In the genomic region with DNA sequence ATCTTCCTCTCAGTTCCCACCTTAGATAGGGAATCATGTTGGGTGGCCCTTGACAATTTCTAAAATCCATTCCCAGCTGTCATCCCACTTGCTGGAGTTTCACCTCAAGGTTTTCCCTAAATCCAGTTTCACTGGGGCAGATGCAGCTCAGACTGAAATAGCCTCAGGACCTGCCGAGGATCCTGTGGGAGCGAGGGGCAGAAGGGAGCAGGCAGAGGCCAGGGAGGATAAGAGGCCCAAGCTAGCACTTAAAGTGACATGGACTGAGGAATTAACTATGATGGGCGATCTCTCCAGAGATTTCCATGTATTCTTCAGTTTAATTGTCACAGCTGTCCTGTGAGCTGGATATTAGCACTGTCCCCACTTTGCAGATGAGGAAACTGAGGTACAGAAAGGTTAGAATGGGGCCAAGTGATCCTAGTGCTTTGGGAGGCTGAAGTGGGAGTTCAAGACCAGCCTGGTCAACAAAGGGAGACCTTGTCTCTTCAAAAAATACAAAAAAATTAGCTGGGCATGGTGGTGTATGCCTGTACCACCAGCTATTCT, we compare ENCODE assay signal across 13 cellular contexts. TPM values are rescaled to one million over a fixed set of nuclear protein-coding genes. Genes with fewer than 3 reads are reported as not detected.
DNase-seq lines count a peak whose midpoint lies in the region; ATAC-seq, FAIRE-seq and TF ChIP-seq lines count a peak whose summit lies in the region.
"Had no signal": no experiment of that assay in that cellular context is flagged by ENCODE, and none has a peak within 500 bp of the region (broad histone marks: within the 10 kb centered on the region; RNA-seq: fewer than 3 reads in every experiment).

No MANE protein-coding gene starts in this region.

- no peak overlapping the region for H3K4me2 ChIP-seq in HepG2 (ENCODE audit: low read depth, low read length)
- H3K4me2 ChIP-seq in mammary epithelial cell (ENCODE audit: insufficient read depth, low read depth, low read length) = peak overlapping the region; percentile 91
- H3K4me2 ChIP-seq: BLaER1 had no signal

- H3K9me3 ChIP-seq in HepG2 (ENCODE audit: low read length) = no peaks in the 10 kb centered on the region
- no peaks in the 10 kb centered on the region for H3K9me3 ChIP-seq in right lobe of liver
- H3K9me3 ChIP-seq in mammary epithelial cell (replicated peaks; ENCODE audit: insufficient read depth, low read length) = no peaks in the 10 kb centered on the region
- H3K9me3 ChIP-seq in naive thymus-derived CD4-positive, alpha-beta T cell (ENCODE audit: control insufficient read depth in 2 of 3, low read length in 3 of 3) = no peaks in the 10 kb centered on the region
- H3K9me3 ChIP-seq: BLaER1 had no signal

- no peaks in the 10 kb centered on the region for H3K79me2 ChIP-seq in HepG2 (ENCODE audit: insufficient read depth, low read length)
- peaks cover 74% of the 10 kb centered on the region for H3K79me2 ChIP-seq in mammary epithelial cell (ENCODE audit: insufficient read depth, low read length)

- H3K27me3 Mint-ChIP-seq in naive thymus-derived CD4-positive, alpha-beta T cell = peaks cover 0 to 29% (median 8%) of the 10 kb centered on the region in 5 donors

- CTCF ChIA-PET in HepG2 (lab: Yijun Ruan, JAX; ENCODE audit: low intra/inter-chr PET ratio, low total read pairs) (no interaction called here), mammary epithelial cell (lab: Charles Lee; ENCODE audit: low non-redundant PET) (no interaction called here)
- CTCF ChIA-PET in naive thymus-derived CD4-positive, alpha-beta T cell (lab: Charles Lee) = interaction anchor here (0.7 to 0.9 kb wide), 2 partner anchors 160 to 210 kb away, joined by 3 to 6 read pairs; no protein-coding TSS in a partner anchor

- ATAC-seq in HepG2 (no peak), right lobe of liver (no peak), esophagus mucosa (no peak)
- no peak for ATAC-seq in naive thymus-derived CD4-positive, alpha-beta T cell
- ATAC-seq: activated CD4-positive, alpha-beta T cell treated with anti-CD3 and anti-CD28 coated beads for 36 hours had no signal

- TF ChIP-seq EP300 in HepG2 (IDR thresholded peaks at IDR 0.05; ENCODE audit: low read depth in 2 of 2, low read length in 2 of 2) = no peak
- TF ChIP-seq EP300 in HepG2 (CRISPR knock-in tag; IDR thresholded peaks at IDR 0.05; ENCODE audit: borderline replicate concordance) = no peak

- H3K27ac ChIP-seq in HepG2 (ENCODE audit: extremely low read length, insufficient read depth, low read length) (no peak overlapping the region), right lobe of liver (no peak overlapping the region), mammary epithelial cell (ENCODE audit: insufficient read depth, low read depth, low read length) (peak overlapping the region; percentile 22), urinary bladder (ENCODE audit: low read depth) (peak overlapping the region; percentile 53)
- no peak overlapping the region for H3K27ac ChIP-seq in naive thymus-derived CD4-positive, alpha-beta T cell (ENCODE audit: low read depth, low read length)
- H3K27ac ChIP-seq: BLaER1 had no signal

- FAIRE-seq in HepG2 (lab: Jason Lieb, UNC) = no peak

- DNase-seq in HepG2 (ENCODE audit: low spot score) = no peak
- DNase-seq in right lobe of liver = no peak
- no peak for DNase-seq in mammary epithelial cell
- no peak for DNase-seq in naive thymus-derived CD4-positive, alpha-beta T cell
- no peak for DNase-seq in SIG-M5 treated with dmso at 0.1 percent for 504 hours (lab: John Stamatoyannopoulos, UW; ENCODE audit: unreplicated experiment)
- DNase-seq in OCI-M2 (lab: John Stamatoyannopoulos, UW; ENCODE audit: unreplicated experiment) = no peak
- DNase-seq: NCI-H526 treated with DMSO at 0.1 percent for 48 hours, trophoblast cell had no signal

- H3K9ac ChIP-seq in HepG2 (ENCODE audit: insufficient read depth, low read depth, low read length) = no peak overlapping the region
- H3K9ac ChIP-seq in mammary epithelial cell (ENCODE audit: insufficient read depth, low read length) = no peak overlapping the region
- H3K9ac ChIP-seq: BLaER1 had no signal

- 68% methylated on average over 3 of the region's 3 CpGs for WGBS in HepG2 (ENCODE audit: low lambda C conversion rate)
- whole genome bisulfite sequencing in right lobe of liver (ENCODE audit: insufficient coverage, low coverage, low lambda C conversion rate, missing lambda C conversion rate) = 92% methylated on average over 2 of the region's 3 CpGs
- WGBS in mammary epithelial cell (ENCODE audit: low coverage, missing lambda C conversion rate) = 94% methylated on average over 2 of the region's 3 CpGs
- WGBS in urinary bladder = 77% methylated on average over 3 of the region's 3 CpGs

- H3K4me3 ChIP-seq in HepG2 (replicated peaks in 1 of 3; ENCODE audit: insufficient read depth in 1 of 3, low read depth in 2 of 3, low read length in 3 of 3) (no peak overlapping the region), right lobe of liver (no peak overlapping the region), mammary epithelial cell (replicated peaks in 1 of 3; ENCODE audit: insufficient read depth in 1 of 3, low read depth in 2 of 3, low read length in 3 of 3) (peak overlapping the region in 1 of 3 experiments; percentile 88), urinary bladder (ENCODE audit: low read depth, low read length) (peak overlapping the region; percentile 82)
- H3K4me3 ChIP-seq in naive thymus-derived CD4-positive, alpha-beta T cell (ENCODE audit: low read length) = no peak overlapping the region
- H3K4me3 ChIP-seq: BLaER1 had no signal

- in situ Hi-C loops in HepG2 (cut with HindIII; ENCODE audit: extremely low pct_ligation_motif_present, low pct_unique_long_range_greater_than_20kb) = loop anchor here (5.0 kb wide), 3 partner anchors 50 to 305 kb away; a partner anchor contains a TSS
- in situ Hi-C loops in mammary epithelial cell (cut with MboI; ENCODE audit: low sequenced_read_pairs in 2 of 2) = loop anchor here in 1 of 2 donors (5.0 to 10.0 kb wide), 3 partner anchors 50 to 282 kb away; a partner anchor contains a TSS

- H2AFZ ChIP-seq in HepG2 (ENCODE audit: low read length) (no peak overlapping the region), mammary epithelial cell (ENCODE audit: low read depth, low read length) (no peak overlapping the region)

- intact Hi-C loops in HepG2 (cut with micrococcal nuclease; ENCODE audit: unreplicated experiment) (no loop called here), right lobe of liver (cut with DNase I) (loop anchor here in 1 of 2 donors (10.0 kb wide), 1 partner anchor 162 kb away; a partner anchor contains a TSS), mammary epithelial cell (cut with micrococcal nuclease) (loop anchor here (10.0 kb wide), 1 partner anchor 282 kb away; no protein-coding TSS in a partner anchor)
- intact Hi-C loops in naive thymus-derived CD4-positive, alpha-beta T cell (cut with micrococcal nuclease) = loop anchor here (1.0 to 10.0 kb wide), 2 partner anchors 332 to 437 kb away; a partner anchor contains a TSS

- peaks cover 0 to 21% of the 10 kb centered on the region in 2 experiments; a peak in 3 of 5 replicates for H3K27me3 ChIP-seq in HepG2 (ENCODE audit: control insufficient read depth in 1 of 2, insufficient read depth in 2 of 2, low read length in 2 of 2)
- H3K27me3 ChIP-seq in right lobe of liver = no peaks in the 10 kb centered on the region
- H3K27me3 ChIP-seq in mammary epithelial cell (ENCODE audit: insufficient read depth, low read length) = no peaks in the 10 kb centered on the region
- H3K27me3 ChIP-seq in naive thymus-derived CD4-positive, alpha-beta T cell (ENCODE audit: control insufficient read depth in 2 of 2, insufficient read depth in 2 of 2, low read length in 2 of 2) = no peaks in the 10 kb centered on the region

- H3K4me1 ChIP-seq in HepG2 (ENCODE audit: insufficient read depth, low read length) (peaks cover 37% of the 10 kb centered on the region), right lobe of liver (peaks cover 0 to 7% (median 0%) of the 10 kb centered on the region in 4 donors), mammary epithelial cell (ENCODE audit: insufficient read depth, low read length) (peaks cover 70% of the 10 kb centered on the region), urinary bladder (ENCODE audit: insufficient read depth) (peaks cover 2% of the 10 kb centered on the region)
- H3K4me1 ChIP-seq in naive thymus-derived CD4-positive, alpha-beta T cell (ENCODE audit: control insufficient read depth in 2 of 2, insufficient read depth in 2 of 2, low read length in 2 of 2) = peaks cover 6 to 7% of the 10 kb centered on the region in 2 donors

- peaks cover 0 to 4% (median 0%) of the 10 kb centered on the region in 11 donors for H3K9me3 Mint-ChIP-seq in naive thymus-derived CD4-positive, alpha-beta T cell

- H3K4me3 Mint-ChIP-seq in naive thymus-derived CD4-positive, alpha-beta T cell = peak overlapping the region in 9 of 10 donors; percentile 25 to 99 (median 71)
- H3K4me3 Mint-ChIP-seq: activated CD4-positive, alpha-beta T cell treated with anti-CD3 and anti-CD28 coated beads for 36 hours had no signal

- H4K20me1 ChIP-seq in HepG2 (ENCODE audit: insufficient read depth, low read length) = no peaks in the 10 kb centered on the region
- no peaks in the 10 kb centered on the region for H4K20me1 ChIP-seq in mammary epithelial cell (ENCODE audit: insufficient read depth, low read length)

- TF ChIP-seq RAD21 in HepG2 (CRISPR knock-in tag; IDR thresholded peaks at IDR 0.05) = no peak

- POLR2A ChIA-PET in HepG2 (lab: Yijun Ruan, JAX) = no interaction called here
- POLR2A ChIA-PET in naive thymus-derived CD4-positive, alpha-beta T cell (lab: Charles Lee) = interaction anchor here (1.0 to 10.2 kb wide), 4 partner anchors 23 to 165 kb away, joined by 3 to 87 read pairs (median 3); a partner anchor contains a TSS

- peak overlapping the region in 8 of 9 donors; percentile 24 to 85 (median 68) for H3K27ac Mint-ChIP-seq in naive thymus-derived CD4-positive, alpha-beta T cell
- H3K27ac Mint-ChIP-seq: activated CD4-positive, alpha-beta T cell treated with anti-CD3 and anti-CD28 coated beads for 36 hours; progenitor cell of endocrine pancreas had no signal

- TF ChIP-seq POLR2A in HepG2 (IDR thresholded peaks at IDR 0.05; ENCODE audit: insufficient read depth in 1 of 2, low read depth in 2 of 2, low read length in 2 of 2) = no peak
- TF ChIP-seq POLR2A in right lobe of liver (IDR thresholded peaks at IDR 0.05) = no peak

- TF ChIP-seq CTCF in HepG2 (CRISPR knock-in tag; IDR thresholded peaks at IDR 0.05) (no peak), right lobe of liver (IDR thresholded peaks at IDR 0.05) (no peak), mammary epithelial cell (conservative IDR thresholded peaks at IDR 0.05 in 1 of 2, IDR thresholded peaks at IDR 0.05 in 1 of 2; ENCODE audit: extremely low read depth in 1 of 2, insufficient read depth in 1 of 2, low read depth in 1 of 2, low read length in 2 of 2) (no peak)

- H3K36me3 ChIP-seq in HepG2 (replicated peaks in 1 of 2; ENCODE audit: control insufficient read depth in 1 of 2, insufficient read depth in 2 of 2, low read length in 2 of 2) (no peaks in the 10 kb centered on the region), right lobe of liver (no peaks in the 10 kb centered on the region), mammary epithelial cell (ENCODE audit: insufficient read depth, low read length) (no peaks in the 10 kb centered on the region), urinary bladder (ENCODE audit: insufficient read depth) (no peaks in the 10 kb centered on the region)
- H3K36me3 ChIP-seq in naive thymus-derived CD4-positive, alpha-beta T cell (ENCODE audit: control insufficient read depth in 2 of 3, insufficient read depth in 3 of 3, low read length in 3 of 3) = no peaks in the 10 kb centered on the region
- H3K36me3 ChIP-seq: BLaER1 had no signal

- H3K4me1 Mint-ChIP-seq in naive thymus-derived CD4-positive, alpha-beta T cell = peaks cover 17 to 42% (median 34%) of the 10 kb centered on the region in 7 donors

- BruUV-seq in HepG2 (replicated peaks; lab: Mats Ljungman, UMichigan) (no TSS peak), mammary epithelial cell (replicated peaks; lab: Mats Ljungman, UMichigan) (no TSS peak)

- dilution Hi-C loops in mammary epithelial cell (cut with HindIII; ENCODE audit: low sequenced_read_pairs) = no loop called here

- H3K36me3 Mint-ChIP-seq in naive thymus-derived CD4-positive, alpha-beta T cell = peaks cover 0 to 3% (median 0%) of the 10 kb centered on the region in 5 donors

RNA-seq across cellular contexts. Expression of a gene that starts 2.7 kb away (rescaled TPM):
- total RNA-seq in HepG2 (2016; rRNA removed; fragmentation: Illumina TruSeq; extraction: Trizol) = 1.9 and 2.7 TPM in 2 replicates
- total RNA-seq in HepG2 (2016; cell fraction: cytosol; rRNA removed; fragmentation: Illumina TruSeq; extraction: Trizol; ENCODE audit: low read depth) = 2.8 and 4.1 TPM in 2 replicates
- total RNA-seq in HepG2 (2016; cell fraction: insoluble cytoplasmic fraction; rRNA removed; fragmentation: Illumina TruSeq; extraction: Trizol) = 2.8 and 3.1 TPM in 2 replicates
- 5.9 and 6.3 TPM in 2 replicates for total RNA-seq in HepG2 (2016; cell fraction: membrane; rRNA removed; fragmentation: Illumina TruSeq; extraction: Trizol)
- total RNA-seq in HepG2 (2016; cell fraction: nucleus; rRNA removed; fragmentation: Illumina TruSeq; extraction: Trizol) = 2.3 and 3.4 TPM in 2 replicates
- 13.8 and 17.5 TPM in 2 replicates for polyA plus RNA-seq in HepG2 (2011; rRNA removed)
- 6.0 and 10.2 TPM in 2 replicates for polyA plus RNA-seq in HepG2 (2011; cell fraction: cytosol; rRNA removed)
- polyA plus RNA-seq in HepG2 (2011; cell fraction: nucleus; rRNA removed) = 7.1 and 10.2 TPM in 2 replicates
- 3.2 TPM in 2 replicates for polyA plus RNA-seq in HepG2 (2012)
- polyA plus RNA-seq in HepG2 (2016; cell fraction: cytosol; fragmentation: Illumina TruSeq; extraction: Trizol; ENCODE audit: low read depth) = 4.3 and 4.8 TPM in 2 replicates
- 2.1 and 2.4 TPM in 2 replicates for polyA plus RNA-seq in HepG2 (2016; cell fraction: insoluble cytoplasmic fraction; fragmentation: Illumina TruSeq; extraction: Trizol; ENCODE audit: low read depth)
- polyA plus RNA-seq in HepG2 (2016; cell fraction: membrane; fragmentation: Illumina TruSeq; extraction: Trizol; ENCODE audit: low read depth) = 5.5 and 7.0 TPM in 2 replicates
- polyA plus RNA-seq in HepG2 (2016; cell fraction: nucleus; fragmentation: Illumina TruSeq; extraction: Trizol; ENCODE audit: insufficient read depth, low read depth) = 3.7 and 4.3 TPM in 2 replicates
- polyA minus RNA-seq in HepG2 (2011; rRNA and poly(A)+ RNA removed; ENCODE audit: low replicate concordance) = 26.9 and 216 TPM in 2 replicates
- 3.2 and 4.0 TPM in 2 replicates for polyA minus RNA-seq in HepG2 (2011; cell fraction: cytosol; rRNA and poly(A)+ RNA removed)
- polyA minus RNA-seq in HepG2 (2011; cell fraction: nucleus; rRNA and poly(A)+ RNA removed) = 1.1 and 1.4 TPM in 2 replicates
- total RNA-seq in right lobe of liver = 1 to 10 TPM; 2.2 to 5.7 (median 3.4) TPM
- 100 to 1,000 TPM in 1 of 2 donors, 10 to 100 TPM in 1; 49.7 to 132 TPM for total RNA-seq in mammary epithelial cell
- polyA plus RNA-seq in mammary epithelial cell = 108 TPM
- 169 TPM for polyA minus RNA-seq in mammary epithelial cell
- total RNA-seq in naive thymus-derived CD4-positive, alpha-beta T cell = 10 to 100 TPM; 20.7 to 36.1 (median 22.8) TPM
- polyA plus RNA-seq in naive thymus-derived CD4-positive, alpha-beta T cell = 1 to 10 TPM; 2.5 to 4.0 TPM
- total RNA-seq in urinary bladder = 59.3 TPM
- polyA plus RNA-seq in urinary bladder = 374 TPM
- total RNA-seq in esophagus mucosa = 93.5 TPM

RNA-seq across cellular contexts. Expression of a gene that starts 17.8 kb away (rescaled TPM):
- total RNA-seq in HepG2 (2016; rRNA removed; fragmentation: Illumina TruSeq; extraction: Trizol) (0.04 TPM in 1 of 2 replicates, not detected in the other), right lobe of liver (not detected), mammary epithelial cell (not detected), urinary bladder (not detected), esophagus mucosa (not detected)
- not detected in 2 replicates for total RNA-seq in HepG2 (2016; cell fraction: cytosol; rRNA removed; fragmentation: Illumina TruSeq; extraction: Trizol; ENCODE audit: low read depth)
- not detected in 2 replicates for total RNA-seq in HepG2 (2016; cell fraction: insoluble cytoplasmic fraction; rRNA removed; fragmentation: Illumina TruSeq; extraction: Trizol)
- total RNA-seq in HepG2 (2016; cell fraction: membrane; rRNA removed; fragmentation: Illumina TruSeq; extraction: Trizol) = not detected in 2 replicates
- not detected in 2 replicates for total RNA-seq in HepG2 (2016; cell fraction: nucleus; rRNA removed; fragmentation: Illumina TruSeq; extraction: Trizol)
- polyA plus RNA-seq in HepG2 (2011; rRNA removed) (0.05 TPM in 1 of 2 replicates, not detected in the other), mammary epithelial cell (not detected), urinary bladder (not detected)
- polyA plus RNA-seq in HepG2 (2011; cell fraction: cytosol; rRNA removed) = not detected in 2 replicates
- polyA plus RNA-seq in HepG2 (2011; cell fraction: nucleus; rRNA removed) = not detected in 2 replicates
- not detected in 2 replicates for polyA plus RNA-seq in HepG2 (2012)
- polyA plus RNA-seq in HepG2 (2016; cell fraction: cytosol; fragmentation: Illumina TruSeq; extraction: Trizol; ENCODE audit: low read depth) = not detected in 2 replicates
- polyA plus RNA-seq in HepG2 (2016; cell fraction: insoluble cytoplasmic fraction; fragmentation: Illumina TruSeq; extraction: Trizol; ENCODE audit: low read depth) = not detected in 2 replicates
- polyA plus RNA-seq in HepG2 (2016; cell fraction: membrane; fragmentation: Illumina TruSeq; extraction: Trizol; ENCODE audit: low read depth) = not detected in 2 replicates
- not detected in 2 replicates for polyA plus RNA-seq in HepG2 (2016; cell fraction: nucleus; fragmentation: Illumina TruSeq; extraction: Trizol; ENCODE audit: insufficient read depth, low read depth)
- polyA minus RNA-seq in HepG2 (2011; rRNA and poly(A)+ RNA removed; ENCODE audit: low replicate concordance) = not detected in 2 replicates
- not detected in 2 replicates for polyA minus RNA-seq in HepG2 (2011; cell fraction: cytosol; rRNA and poly(A)+ RNA removed)
- not detected in 2 replicates for polyA minus RNA-seq in HepG2 (2011; cell fraction: nucleus; rRNA and poly(A)+ RNA removed)
- polyA minus RNA-seq in mammary epithelial cell = not detected
- under 1 TPM in 2 of 5 experiments, not detected in 3; 0.40 to 0.54 TPM for total RNA-seq in naive thymus-derived CD4-positive, alpha-beta T cell
- under 1 TPM; 0.13 to 0.92 TPM for polyA plus RNA-seq in naive thymus-derived CD4-positive, alpha-beta T cell
- total RNA-seq: progenitor cell of endocrine pancreas had no signal

Comparison
In these comparisons a context has a peak if more than half of its experiments do, and no peak if none do; other contexts are left out.
1. H3K27ac ChIP-seq: peak in mammary epithelial cell (single experiment) and urinary bladder (single experiment); none in HepG2 (single experiment), right lobe of liver (0 of 3) and naive thymus-derived CD4-positive, alpha-beta T cell (single experiment).